ENCODE assay signal across 1 cellular context in genomic region chr7:8442814-8443304, GRCh38.
TF ChIP-seq lines count a peak whose summit lies in the region.

No MANE protein-coding gene starts in this region.

TF ChIP-seq in K562, 482 proteins besides CTCF, POLR2A, EP300 and RAD21 (continued from another document and continues in another):
- TF ChIP-seq PATZ1 (CRISPR knock-in tag; IDR thresholded peaks at IDR 0.05; ENCODE audit: borderline replicate concordance), result no peak
- TF ChIP-seq THRAP3 (IDR thresholded peaks at IDR 0.05; ENCODE audit: borderline replicate concordance), result no peak
- TF ChIP-seq USF1 (CRISPR knock-in tag; IDR thresholded peaks at IDR 0.05), result no peak
- no peak for TF ChIP-seq JUN (IDR thresholded peaks at IDR 0.05; ENCODE audit: borderline replicate concordance, low read depth, low read length)
- no peak for TF ChIP-seq JUN (CRISPR knock-in tag; IDR thresholded peaks at IDR 0.05; ENCODE audit: borderline replicate concordance)
- no peak for TF ChIP-seq ZNF778 (CRISPR knock-in tag; IDR thresholded peaks at IDR 0.05)
- no peak for TF ChIP-seq ZBED1 (IDR thresholded peaks at IDR 0.05)
- TF ChIP-seq ZNF12 (CRISPR knock-in tag; IDR thresholded peaks at IDR 0.05), result no peak
- TF ChIP-seq RAD51 (IDR thresholded peaks at IDR 0.05; ENCODE audit: borderline replicate concordance, low read depth), result peak; percentile 63; the same call in 1 of the 2 replicates
- TF ChIP-seq DMBX1 (CRISPR knock-in tag; IDR thresholded peaks at IDR 0.05; ENCODE audit: borderline replicate concordance), result no peak
- TF ChIP-seq HNRNPK (IDR thresholded peaks at IDR 0.05; ENCODE audit: low read depth, low read length, poor library complexity, severe bottlenecking), result no peak
- TF ChIP-seq ZNF197 (CRISPR knock-in tag; IDR thresholded peaks at IDR 0.05; ENCODE audit: low read depth), result no peak
- no peak for TF ChIP-seq ESRRA (IDR thresholded peaks at IDR 0.05; ENCODE audit: borderline replicate concordance, low read depth)
- no peak for TF ChIP-seq ATF2 (CRISPR knock-in tag; IDR thresholded peaks at IDR 0.05)
- no peak for TF ChIP-seq ETS1 (conservative IDR thresholded peaks at IDR 0.05; ENCODE audit: control insufficient read depth, low read depth, low read length)
- TF ChIP-seq KAT2B (IDR thresholded peaks at IDR 0.05; ENCODE audit: low read depth, low read length), result no peak
- no peak for TF ChIP-seq ETV6 (IDR thresholded peaks at IDR 0.05; ENCODE audit: borderline replicate concordance in 1 of 2, low read depth in 2 of 2, low read length in 1 of 2)
- no peak for TF ChIP-seq ETV6 (CRISPR knock-in tag; IDR thresholded peaks at IDR 0.05; ENCODE audit: borderline replicate concordance)
- TF ChIP-seq RBM39 (optimal IDR thresholded peaks at IDR 0.05; ENCODE audit: low read depth, low read length), result no peak
- TF ChIP-seq POLR2AphosphoS5 (IDR thresholded peaks at IDR 0.05; ENCODE audit: control insufficient read depth, insufficient read depth, low read depth, low read length), result no peak
- no peak for TF ChIP-seq PHF8 (IDR thresholded peaks at IDR 0.05; ENCODE audit: borderline replicate concordance, low read length)
- TF ChIP-seq ZBTB26 (CRISPR knock-in tag; IDR thresholded peaks at IDR 0.05), result no peak
- no peak for TF ChIP-seq CAMTA2 (CRISPR knock-in tag; conservative IDR thresholded peaks at IDR 0.05)
- no peak for TF ChIP-seq AFF1 (IDR thresholded peaks at IDR 0.05; ENCODE audit: low read depth in 1 of 2, partially characterized antibody in 2 of 2)
- no peak for TF ChIP-seq GATA2 (CRISPR knock-in tag; IDR thresholded peaks at IDR 0.05)
- TF ChIP-seq FUS (optimal IDR thresholded peaks at IDR 0.05; ENCODE audit: low read depth, low read length), result no peak
- TF ChIP-seq TAF7 (tag; IDR thresholded peaks at IDR 0.05), result no peak
- no peak for TF ChIP-seq ZNF764 (CRISPR knock-in tag; IDR thresholded peaks at IDR 0.05; ENCODE audit: low read depth)
- no peak for TF ChIP-seq RBM25 (IDR thresholded peaks at IDR 0.05; ENCODE audit: low read depth, low read length, severe bottlenecking)
- no peak for TF ChIP-seq EWSR1 (IDR thresholded peaks at IDR 0.05; ENCODE audit: borderline replicate concordance, low read depth, partially characterized antibody)
- no peak for TF ChIP-seq DACH1 (IDR thresholded peaks at IDR 0.05; ENCODE audit: partially characterized antibody)
- 0 out of 2 replicates have a peak, but pooled peaks have one; percentile 20 for TF ChIP-seq FOXK1 (CRISPR knock-in tag; IDR thresholded peaks at IDR 0.05; ENCODE audit: borderline replicate concordance)
- no peak for TF ChIP-seq NCOA6 (IDR thresholded peaks at IDR 0.05)
- no peak for TF ChIP-seq ZNF354B (CRISPR knock-in tag; IDR thresholded peaks at IDR 0.05)
- TF ChIP-seq NFYB (IDR thresholded peaks at IDR 0.05; ENCODE audit: extremely low read depth, insufficient read length), result no peak
- TF ChIP-seq HDGF (IDR thresholded peaks at IDR 0.05), result no peak
- TF ChIP-seq HNRNPLL (IDR thresholded peaks at IDR 0.05; ENCODE audit: low read depth, low read length, poor library complexity, severe bottlenecking), result no peak
- no peak for TF ChIP-seq TAF1 (IDR thresholded peaks at IDR 0.05; ENCODE audit: control insufficient read depth, extremely low read depth, insufficient read depth, low read length, severe bottlenecking)
- no peak for TF ChIP-seq ZNF766 (CRISPR knock-in tag; conservative IDR thresholded peaks at IDR 0.05)
- TF ChIP-seq NFRKB (IDR thresholded peaks at IDR 0.05; ENCODE audit: low read depth), result no peak
- no peak for TF ChIP-seq TSC22D4 (tag; IDR thresholded peaks at IDR 0.05)
- no peak for TF ChIP-seq E2F4 (CRISPR knock-in tag; IDR thresholded peaks at IDR 0.05; ENCODE audit: low read depth)
- TF ChIP-seq ZNF668 (CRISPR knock-in tag; IDR thresholded peaks at IDR 0.05), result no peak
- TF ChIP-seq ZNF785 (CRISPR knock-in tag; IDR thresholded peaks at IDR 0.05), result no peak
- 0 out of 2 replicates have a peak, but pooled peaks have one; percentile 36 for TF ChIP-seq NR3C1 (CRISPR knock-in tag; IDR thresholded peaks at IDR 0.05)
- no peak for TF ChIP-seq E2F6 (IDR thresholded peaks at IDR 0.05; ENCODE audit: borderline replicate concordance in 1 of 2, extremely low read depth in 1 of 2, insufficient read depth in 1 of 2, insufficient read length in 1 of 2, low read depth in 1 of 2, low read length in 1 of 2, poor library complexity in 1 of 2, severe bottlenecking in 1 of 2)
- TF ChIP-seq ID3 (CRISPR knock-in tag; IDR thresholded peaks at IDR 0.05), result no peak
- 0 out of 2 replicates have a peak, but pooled peaks have one; percentile 25 for TF ChIP-seq ID3 (tag; IDR thresholded peaks at IDR 0.05)
- peak; percentile 15 for TF ChIP-seq CCNT2 (IDR thresholded peaks at IDR 0.05; ENCODE audit: borderline replicate concordance, extremely low read depth, insufficient read length, low read depth, low read length)
- TF ChIP-seq HES1 (IDR thresholded peaks at IDR 0.05; ENCODE audit: low read depth), result no peak
